Comparison of ENCODE assay signal across 13 cellular contexts in the genomic region with DNA sequence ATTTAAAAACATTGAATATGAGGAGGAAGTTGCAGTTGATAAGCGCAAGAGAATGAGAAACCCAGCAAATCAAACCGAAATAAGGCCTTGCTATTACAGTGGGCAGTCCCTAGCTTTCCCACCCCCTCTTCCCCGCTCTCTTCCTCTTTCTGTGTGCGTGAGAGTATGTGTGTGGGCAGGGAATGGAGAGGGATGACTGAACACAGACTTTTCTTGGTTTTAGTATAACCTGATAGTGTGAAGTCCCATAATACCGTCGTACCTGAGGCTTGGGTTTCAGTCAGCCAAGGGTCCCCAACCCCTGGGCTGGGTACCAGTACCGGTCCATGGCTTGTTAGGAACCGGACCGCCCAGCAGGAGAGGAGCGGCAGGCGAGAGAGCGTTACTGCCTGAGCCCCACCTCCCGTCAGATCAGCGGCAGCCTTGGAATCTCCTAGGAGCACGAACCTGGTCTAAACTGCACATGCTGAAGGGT.
DNase-seq lines count a peak whose midpoint lies in the region; ATAC-seq and TF ChIP-seq lines count a peak whose summit lies in the region.
"Had no signal": no experiment of that assay in that cellular context is flagged by ENCODE, and none has a peak within 500 bp of the region (broad histone marks: within the 10 kb centered on the region; RNA-seq: fewer than 3 reads in every experiment).

No MANE protein-coding gene starts in this region.

- WGBS in suprapubic skin = 96% methylated on average over 14 of the region's 15 CpGs

- no peaks in the 10 kb centered on the region for H3K27me3 Mint-ChIP-seq in stimulated activated memory B cell treated with anti-CD40 and anti-IgM and Interleukin-4, amounts not matched to agents 10 μg/mL and 1 μg/mL and 100 μg/mL, for 72 hours

- H3K9me3 ChIP-seq in right atrium auricular region (no peaks in the 10 kb centered on the region), suprapubic skin (no peaks in the 10 kb centered on the region)
- H3K9me3 ChIP-seq: heart right ventricle, neutrophil had no signal

- peaks cover 0 to 15% of the 10 kb centered on the region in 2 donors for H3K4me1 ChIP-seq in right atrium auricular region
- H3K4me1 ChIP-seq in suprapubic skin = peaks cover 5% of the 10 kb centered on the region

- intact Hi-C loops in cardiac septum (cut with DNase I) = loop anchor here (5.0 to 10.0 kb wide), 2 partner anchors 311 to 1038 kb away; no protein-coding TSS in a partner anchor

- no peak for TF ChIP-seq EP300 in suprapubic skin (IDR thresholded peaks at IDR 0.05)

- no peak for TF ChIP-seq POLR2A in suprapubic skin (IDR thresholded peaks at IDR 0.05)

- peak; percentile 56 for ATAC-seq in HG02798 (IDR thresholded peaks at IDR 0.05; ENCODE audit: poor library complexity, unreplicated experiment)
- peak; percentile 88 for ATAC-seq in stimulated activated memory B cell treated with anti-CD40 and anti-IgM and Interleukin-4, amounts not matched to agents 10 μg/mL and 1 μg/mL and 100 μg/mL, for 72 hours
- ATAC-seq: heart right ventricle had no signal

- H3K4me3 Mint-ChIP-seq in stimulated activated memory B cell treated with anti-CD40 and anti-IgM and Interleukin-4, amounts not matched to agents 10 μg/mL and 1 μg/mL and 100 μg/mL, for 72 hours = peak overlapping the region; percentile 48

- peaks cover 85% of the 10 kb centered on the region for H3K4me1 Mint-ChIP-seq in stimulated activated memory B cell treated with anti-CD40 and anti-IgM and Interleukin-4, amounts not matched to agents 10 μg/mL and 1 μg/mL and 100 μg/mL, for 72 hours

- H3K36me3 ChIP-seq in right atrium auricular region = peaks cover 51% of the 10 kb centered on the region
- H3K36me3 ChIP-seq in suprapubic skin = peaks cover 36% of the 10 kb centered on the region

- peak overlapping the region; percentile 97 for H3K27ac Mint-ChIP-seq in stimulated activated memory B cell treated with anti-CD40 and anti-IgM and Interleukin-4, amounts not matched to agents 10 μg/mL and 1 μg/mL and 100 μg/mL, for 72 hours

- peaks cover 80% of the 10 kb centered on the region for H3K36me3 Mint-ChIP-seq in stimulated activated memory B cell treated with anti-CD40 and anti-IgM and Interleukin-4, amounts not matched to agents 10 μg/mL and 1 μg/mL and 100 μg/mL, for 72 hours

- H3K4me3 ChIP-seq in right atrium auricular region (no peak overlapping the region), suprapubic skin (no peak overlapping the region)
- H3K4me3 ChIP-seq: cardiac muscle cell, heart right ventricle had no signal

- no peak for TF ChIP-seq CTCF in right atrium auricular region (IDR thresholded peaks at IDR 0.05)
- no peak for TF ChIP-seq CTCF in suprapubic skin (IDR thresholded peaks at IDR 0.05)

- no peak overlapping the region for H3K27ac ChIP-seq in right atrium auricular region
- H3K27ac ChIP-seq in suprapubic skin = no peak overlapping the region
- H3K27ac ChIP-seq: cardiac muscle cell, heart right ventricle, neutrophil, VCaP had no signal

- H3K27me3 ChIP-seq in right atrium auricular region = no peaks in the 10 kb centered on the region
- H3K27me3 ChIP-seq in suprapubic skin = no peaks in the 10 kb centered on the region
- H3K27me3 ChIP-seq: cardiac muscle cell, heart right ventricle, neutrophil had no signal

- no peaks in the 10 kb centered on the region for H3K9me3 Mint-ChIP-seq in stimulated activated memory B cell treated with anti-CD40 and anti-IgM and Interleukin-4, amounts not matched to agents 10 μg/mL and 1 μg/mL and 100 μg/mL, for 72 hours

- DNase-seq in right atrium auricular region (ENCODE audit: low spot score) = peak; percentile 40
- DNase-seq in cardiac septum (ENCODE audit: low spot score) = no peak
- peak; percentile 67 to 69 for DNase-seq in activated T-cell treated with anti-CD3 and anti-CD28 coated beads, Interleukin-2, amount 50 U/mL, for 48 hours
- no peak for DNase-seq in NCI-H748 (lab: John Stamatoyannopoulos, UW; ENCODE audit: unreplicated experiment)
- no peak for DNase-seq in suprapubic skin (ENCODE audit: low spot score in 2 of 2)
- DNase-seq in pons (ENCODE audit: low spot score) = no peak
- DNase-seq: heart right ventricle, NCI-H774 had no signal

Comparison
In these comparisons a context has a peak if more than half of its experiments do, and no peak if none do; other contexts are left out.
1. DNase-seq: peak in right atrium auricular region (single experiment) and activated T-cell treated with anti-CD3 and anti-CD28 coated beads, Interleukin-2, amount 50 U/mL, for 48 hours (2 of 2); none in cardiac septum (single experiment), NCI-H748 (single experiment), suprapubic skin (0 of 2) and pons (single experiment).